Comparison of ENCODE assay signal across 37 cellular contexts in the genomic region with DNA sequence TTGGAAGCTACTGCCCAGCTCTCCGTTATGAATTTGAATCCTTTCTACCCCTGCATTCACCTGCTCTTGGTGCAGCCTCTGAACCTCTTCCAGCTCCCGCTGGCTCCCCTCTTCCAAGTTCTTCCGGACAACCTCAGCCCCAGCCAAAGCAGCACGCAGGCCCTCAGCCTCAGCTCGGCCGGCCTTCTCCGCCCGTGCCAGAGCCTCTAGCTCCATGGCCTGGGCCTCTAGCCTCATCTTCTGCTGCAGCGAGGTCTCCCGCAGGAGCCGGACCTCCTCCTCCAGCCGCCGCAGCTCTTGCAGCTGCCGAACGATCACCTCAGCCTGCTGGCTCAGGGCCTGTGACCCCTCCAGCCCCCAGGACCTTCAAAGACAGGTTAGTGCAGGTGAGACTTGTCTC. TPM values are rescaled to one million over a fixed set of nuclear protein-coding genes. Genes with fewer than 3 reads are reported as not detected.
"Had no signal": no experiment of that assay in that cellular context is flagged by ENCODE, and none has a peak within 500 bp of the region (broad histone marks: within the 10 kb centered on the region; RNA-seq: fewer than 3 reads in every experiment).

No MANE protein-coding gene starts in this region.

- H3K27me3 ChIP-seq: adrenal gland, body of pancreas, brain microvascular endothelial cell, breast epithelium had no signal

- DNase-seq: activated B cell treated with CpG ODN at 0.5 μM for 24 hours; activated CD4-positive, alpha-beta memory T cell treated with anti-CD3 and anti-CD28 coated beads for 36 hours; activated CD4-positive, alpha-beta T cell treated with anti-CD3 and anti-CD28 coated beads for 4 hours; activated CD4-positive, alpha-beta T cell treated with anti-CD3 and anti-CD28 coated beads, Interleukin-2, amount 10 ng/mL, durations not matched to agents 24 days and 14 days; activated CD4-positive, alpha-beta T cell treated with anti-CD3 and anti-CD28 coated beads, Interleukin-2, amount 50 U/mL, for 1 hour; activated CD4-positive, alpha-beta T cell treated with anti-CD3 and anti-CD28 coated beads, Interleukin-2, amount 50 U/mL, for 4 hours; activated CD4-positive, CD25-positive, alpha-beta regulatory T cell treated with anti-CD3 and anti-CD28 coated beads, Interleukin-2, amount 50 U/mL, for 72 hours; activated CD8-positive, alpha-beta memory T cell treated with anti-CD3 and anti-CD28 coated beads, Interleukin-2, amount 50 U/mL, for 4 hours; activated CD8-positive, alpha-beta T cell treated with anti-CD3 and anti-CD28 coated beads for 36 hours; activated effector memory CD4-positive, alpha-beta T cell treated with anti-CD3 and anti-CD28 coated beads, Interleukin-2, amount 50 U/mL, for 16 hours; activated gamma-delta T cell treated with Interleukin-2 at 50 U/mL for 16 hours; activated naive CD4-positive, alpha-beta T cell; activated naive CD4-positive, alpha-beta T cell treated with anti-CD3 and anti-CD28 coated beads for 36 hours; activated naive CD8-positive, alpha-beta T cell treated with anti-CD3 and anti-CD28 coated beads for 36 hours; activated T-cell treated with anti-CD3 and anti-CD28 coated beads for 4 hours; activated T-cell treated with anti-CD3 and anti-CD28 coated beads, Interleukin-2, amount 50 U/mL, for 1 hour; activated T-cell treated with anti-CD3 and anti-CD28 coated beads, Interleukin-2, amount 50 U/mL, for 4 hours; activated T-cell treated with anti-CD3 and anti-CD28 coated beads, Interleukin-2, amount 50 U/mL, for 72 hours; adrenal gland; amniotic stem cell; aorta; body of pancreas; brain microvascular endothelial cell; central memory CD4-positive, alpha-beta T cell; T-helper 2 cell; T-helper 9 cell had no signal

- H3K27ac ChIP-seq: adrenal gland, body of pancreas, brain microvascular endothelial cell, breast epithelium, VCaP had no signal

- H3K27ac Mint-ChIP-seq: activated B cell treated with CpG ODN at 0.5 μM for 24 hours; activated CD4-positive, alpha-beta memory T cell treated with anti-CD3 and anti-CD28 coated beads for 36 hours; activated CD4-positive, alpha-beta T cell treated with anti-CD3 and anti-CD28 coated beads, Interleukin-2, amount 10 ng/mL, durations not matched to agents 24 days and 14 days; activated CD8-positive, alpha-beta T cell treated with anti-CD3 and anti-CD28 coated beads for 36 hours; activated naive CD4-positive, alpha-beta T cell treated with anti-CD3 and anti-CD28 coated beads for 36 hours; activated naive CD4-positive, alpha-beta T cell treated with anti-CD3 and anti-CD28 coated beads, Interleukin-2, amount 50 U/mL, for 72 hours; activated naive CD8-positive, alpha-beta T cell treated with anti-CD3 and anti-CD28 coated beads for 36 hours; activated T-cell treated with anti-CD3 and anti-CD28 coated beads, Interleukin-2, amount 50 U/mL, for 72 hours; activated T-helper 17 cell treated with anti-CD3 and anti-CD28 coated beads, Interleukin-2, amount 50 U/mL, for 72 hours; T-helper 2 cell treated with Interferon-gamma antibody and Interleukin-4, amounts not matched to agents 5 μg/mL and 100 μg/mL, for 36 hours had no signal

- H3K36me3 ChIP-seq: brain microvascular endothelial cell, breast epithelium had no signal

- H3K9me3 Mint-ChIP-seq: activated B cell treated with CpG ODN at 0.5 μM for 24 hours; activated CD4-positive, alpha-beta memory T cell treated with anti-CD3 and anti-CD28 coated beads for 36 hours; activated CD4-positive, alpha-beta T cell treated with anti-CD3 and anti-CD28 coated beads, Interleukin-2, amount 10 ng/mL, durations not matched to agents 24 days and 14 days; activated CD8-positive, alpha-beta T cell treated with anti-CD3 and anti-CD28 coated beads for 36 hours; activated naive CD4-positive, alpha-beta T cell treated with anti-CD3 and anti-CD28 coated beads for 36 hours; activated naive CD4-positive, alpha-beta T cell treated with anti-CD3 and anti-CD28 coated beads, Interleukin-2, amount 50 U/mL, for 72 hours; activated naive CD8-positive, alpha-beta T cell treated with anti-CD3 and anti-CD28 coated beads for 36 hours; activated T-cell treated with anti-CD3 and anti-CD28 coated beads, Interleukin-2, amount 50 U/mL, for 4 hours; activated T-cell treated with anti-CD3 and anti-CD28 coated beads, Interleukin-2, amount 50 U/mL, for 72 hours; activated T-helper 1 cell treated with anti-CD3 and anti-CD28 coated beads, Interleukin-12 subunit alpha, Interleukin-12 subunit beta, Interleukin-2, Interleukin-4 antibody, amounts not matched to agents 30 ng/mL and 10 ng/mL and 1 ng/mL, durations not matched to agents 14 hours and 24 hours and 36 hours; activated T-helper 17 cell treated with anti-CD3 and anti-CD28 coated beads, Interleukin-2, amount 50 U/mL, for 72 hours; T-helper 2 cell treated with Interferon-gamma antibody and Interleukin-4, amounts not matched to agents 5 μg/mL and 100 μg/mL, for 36 hours had no signal

- H3K4me3 ChIP-seq: adrenal gland, body of pancreas, breast epithelium had no signal

- H3K4me3 Mint-ChIP-seq: activated B cell treated with CpG ODN at 0.5 μM for 24 hours; activated CD4-positive, alpha-beta memory T cell treated with anti-CD3 and anti-CD28 coated beads for 36 hours; activated CD4-positive, alpha-beta T cell treated with anti-CD3 and anti-CD28 coated beads, Interleukin-2, amount 10 ng/mL, durations not matched to agents 24 days and 14 days; activated CD8-positive, alpha-beta T cell treated with anti-CD3 and anti-CD28 coated beads for 36 hours; activated naive CD4-positive, alpha-beta T cell treated with anti-CD3 and anti-CD28 coated beads for 36 hours; activated naive CD8-positive, alpha-beta T cell treated with anti-CD3 and anti-CD28 coated beads for 36 hours; activated T-cell treated with anti-CD3 and anti-CD28 coated beads, Interleukin-2, amount 50 U/mL, for 4 hours; activated T-cell treated with anti-CD3 and anti-CD28 coated beads, Interleukin-2, amount 50 U/mL, for 72 hours; activated T-helper 1 cell treated with anti-CD3 and anti-CD28 coated beads, Interleukin-12 subunit alpha, Interleukin-12 subunit beta, Interleukin-2, Interleukin-4 antibody, amounts not matched to agents 30 ng/mL and 10 ng/mL and 1 ng/mL, durations not matched to agents 14 hours and 24 hours and 36 hours; activated T-helper 17 cell treated with anti-CD3 and anti-CD28 coated beads, Interleukin-2, amount 50 U/mL, for 72 hours; T-helper 2 cell treated with Interferon-gamma antibody and Interleukin-4, amounts not matched to agents 5 μg/mL and 100 μg/mL, for 36 hours had no signal

- ATAC-seq: activated CD8-positive, alpha-beta T cell treated with anti-CD3 and anti-CD28 coated beads for 36 hours; activated naive CD4-positive, alpha-beta T cell treated with anti-CD3 and anti-CD28 coated beads, Interleukin-2, amount 50 U/mL, for 72 hours; activated T-cell treated with anti-CD3 and anti-CD28 coated beads, Interleukin-2, amount 50 U/mL, for 4 hours; activated T-cell treated with anti-CD3 and anti-CD28 coated beads, Interleukin-2, amount 50 U/mL, for 72 hours; activated T-helper 17 cell treated with anti-CD3 and anti-CD28 coated beads, Interleukin-2, amount 50 U/mL, for 72 hours; body of pancreas had no signal

- H3K27me3 Mint-ChIP-seq: activated B cell treated with CpG ODN at 0.5 μM for 24 hours; activated CD8-positive, alpha-beta T cell treated with anti-CD3 and anti-CD28 coated beads for 36 hours; activated naive CD8-positive, alpha-beta T cell treated with anti-CD3 and anti-CD28 coated beads for 36 hours; activated T-helper 17 cell treated with anti-CD3 and anti-CD28 coated beads, Interleukin-2, amount 50 U/mL, for 72 hours had no signal

- H3K9me3 ChIP-seq: adrenal gland, body of pancreas, breast epithelium had no signal

RNA-seq across cellular contexts. Expression of a gene that starts 15.6 kb away (rescaled TPM):
- total RNA-seq: activated B cell treated with CpG ODN at 0.5 μM for 24 hours; activated CD4-positive, alpha-beta memory T cell treated with anti-CD3 and anti-CD28 coated beads for 36 hours; activated CD4-positive, alpha-beta T cell treated with anti-CD3 and anti-CD28 coated beads, Interleukin-2, amount 10 ng/mL, durations not matched to agents 24 days and 14 days; activated CD8-positive, alpha-beta memory T cell treated with anti-CD3 and anti-CD28 coated beads for 36 hours; activated CD8-positive, alpha-beta T cell treated with anti-CD3 and anti-CD28 coated beads for 36 hours; activated naive CD4-positive, alpha-beta T cell treated with anti-CD3 and anti-CD28 coated beads for 36 hours; activated naive CD4-positive, alpha-beta T cell treated with anti-CD3 and anti-CD28 coated beads, Interleukin-2, amount 50 U/mL, for 72 hours; activated naive CD8-positive, alpha-beta T cell treated with anti-CD3 and anti-CD28 coated beads for 36 hours; activated T-cell treated with anti-CD3 and anti-CD28 coated beads, Interleukin-2, amount 50 U/mL, for 4 hours; activated T-cell treated with anti-CD3 and anti-CD28 coated beads, Interleukin-2, amount 50 U/mL, for 72 hours; activated T-helper 1 cell treated with anti-CD3 and anti-CD28 coated beads, Interleukin-12 subunit alpha, Interleukin-12 subunit beta, Interleukin-2, Interleukin-4 antibody, amounts not matched to agents 30 ng/mL and 10 ng/mL and 1 ng/mL, durations not matched to agents 14 hours and 24 hours and 36 hours; activated T-helper 17 cell treated with anti-CD3 and anti-CD28 coated beads, Interleukin-2, amount 50 U/mL, for 72 hours; adrenal gland; aorta; astrocyte; body of pancreas; breast epithelium; cardiac septum; cerebellum; T-helper 1 cell treated with Interleukin-12 subunit alpha and Interleukin-12 subunit beta and Interleukin-4 antibody, amounts not matched to agents 30 ng/mL and 1 ng/mL, for 36 hours had no signal
- polyA plus RNA-seq: adrenal gland, aorta had no signal

RNA-seq across cellular contexts. Expression of a gene that starts 16.0 kb away (rescaled TPM):
- total RNA-seq: activated CD4-positive, alpha-beta T cell treated with anti-CD3 and anti-CD28 coated beads, Interleukin-2, amount 10 ng/mL, durations not matched to agents 24 days and 14 days; activated CD8-positive, alpha-beta T cell treated with anti-CD3 and anti-CD28 coated beads for 36 hours; activated naive CD8-positive, alpha-beta T cell treated with anti-CD3 and anti-CD28 coated beads for 36 hours; activated T-helper 1 cell treated with anti-CD3 and anti-CD28 coated beads, Interleukin-12 subunit alpha, Interleukin-12 subunit beta, Interleukin-2, Interleukin-4 antibody, amounts not matched to agents 30 ng/mL and 10 ng/mL and 1 ng/mL, durations not matched to agents 14 hours and 24 hours and 36 hours; cerebellum; T-helper 1 cell treated with Interleukin-12 subunit alpha and Interleukin-12 subunit beta and Interleukin-4 antibody, amounts not matched to agents 30 ng/mL and 1 ng/mL, for 36 hours had no signal

RNA-seq across cellular contexts. Expression of a gene that starts 34.2 kb away (rescaled TPM):
- total RNA-seq: activated B cell treated with CpG ODN at 0.5 μM for 24 hours; activated CD4-positive, alpha-beta memory T cell treated with anti-CD3 and anti-CD28 coated beads for 36 hours; activated CD4-positive, alpha-beta T cell treated with anti-CD3 and anti-CD28 coated beads, Interleukin-2, amount 10 ng/mL, durations not matched to agents 24 days and 14 days; activated CD8-positive, alpha-beta memory T cell treated with anti-CD3 and anti-CD28 coated beads for 36 hours; activated CD8-positive, alpha-beta T cell treated with anti-CD3 and anti-CD28 coated beads for 36 hours; activated naive CD4-positive, alpha-beta T cell treated with anti-CD3 and anti-CD28 coated beads for 36 hours; activated naive CD4-positive, alpha-beta T cell treated with anti-CD3 and anti-CD28 coated beads, Interleukin-2, amount 50 U/mL, for 72 hours; activated naive CD8-positive, alpha-beta T cell treated with anti-CD3 and anti-CD28 coated beads for 36 hours; activated T-cell treated with anti-CD3 and anti-CD28 coated beads, Interleukin-2, amount 50 U/mL, for 4 hours; activated T-cell treated with anti-CD3 and anti-CD28 coated beads, Interleukin-2, amount 50 U/mL, for 72 hours; activated T-helper 1 cell treated with anti-CD3 and anti-CD28 coated beads, Interleukin-12 subunit alpha, Interleukin-12 subunit beta, Interleukin-2, Interleukin-4 antibody, amounts not matched to agents 30 ng/mL and 10 ng/mL and 1 ng/mL, durations not matched to agents 14 hours and 24 hours and 36 hours; activated T-helper 17 cell treated with anti-CD3 and anti-CD28 coated beads, Interleukin-2, amount 50 U/mL, for 72 hours; adrenal gland; aorta; body of pancreas; cardiac septum; cerebellum; T-helper 1 cell treated with Interleukin-12 subunit alpha and Interleukin-12 subunit beta and Interleukin-4 antibody, amounts not matched to agents 30 ng/mL and 1 ng/mL, for 36 hours had no signal
- polyA plus RNA-seq: aorta had no signal
